Comparison of ENCODE assay signal across 20 cellular contexts in the genomic region with DNA sequence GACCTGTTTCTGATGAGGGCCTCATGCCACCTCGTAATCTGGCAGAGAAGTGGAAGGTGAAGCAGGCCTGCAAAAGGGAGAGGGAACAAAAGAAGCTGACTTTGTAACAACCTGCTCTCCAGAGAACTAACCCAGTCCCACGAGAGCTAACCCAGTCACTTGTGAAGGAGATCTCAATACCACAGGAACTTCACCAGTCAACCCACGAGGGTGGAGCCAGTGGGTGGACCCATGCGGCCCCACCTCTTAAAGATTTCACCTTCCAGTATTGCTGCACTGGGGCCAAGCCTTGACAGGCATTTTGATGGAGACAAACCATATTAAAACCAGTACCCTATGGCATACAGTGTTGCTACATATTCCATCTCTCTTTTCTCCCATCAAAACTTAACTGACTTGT. TPM values are rescaled to one million over a fixed set of nuclear protein-coding genes. Genes with fewer than 3 reads are reported as not detected.
DNase-seq lines count a peak whose midpoint lies in the region; ATAC-seq, FAIRE-seq and TF ChIP-seq lines count a peak whose summit lies in the region.
"Had no signal": no experiment of that assay in that cellular context is flagged by ENCODE, and none has a peak within 500 bp of the region (broad histone marks: within the 10 kb centered on the region; RNA-seq: fewer than 3 reads in every experiment).

No MANE protein-coding gene starts in this region.

- no peak for TF ChIP-seq RAD21 in GM12878 (IDR thresholded peaks at IDR 0.05; ENCODE audit: insufficient read depth, low read depth, low read length)

- no peak overlapping the region; the same call in 1 of the 2 replicates for H2AFZ ChIP-seq in GM12878 (ENCODE audit: control insufficient read depth, low read depth, low read length)

- H3K27me3 Mint-ChIP-seq in activated CD4-positive, alpha-beta memory T cell treated with anti-CD3 and anti-CD28 coated beads for 36 hours = no peaks in the 10 kb centered on the region
- H3K27me3 Mint-ChIP-seq in activated CD4-positive, alpha-beta memory T cell treated with anti-CD3 and anti-CD28 coated beads, Interleukin-2, amount 10 ng/mL, durations not matched to agents 7 days and 5 days = no peaks in the 10 kb centered on the region
- peaks cover 0 to 4% of the 10 kb centered on the region in 2 donors for H3K27me3 Mint-ChIP-seq in stimulated activated naive B cell treated with anti-CD40 and anti-IgM and Interleukin-4, amounts not matched to agents 10 μg/mL and 1 μg/mL and 100 μg/mL, for 72 hours

- H3K36me3 ChIP-seq in GM12878 (ENCODE audit: control insufficient read depth in 2 of 2, insufficient read depth in 2 of 2, low read length in 1 of 2) = no peaks in the 10 kb centered on the region

- H3K9ac ChIP-seq in GM12878 (ENCODE audit: control insufficient read depth, insufficient read depth, low read length) = no peak overlapping the region

- no peak for TF ChIP-seq EP300 in GM12878 (IDR thresholded peaks at IDR 0.05; ENCODE audit: borderline replicate concordance in 1 of 2, control insufficient read depth in 1 of 2, low read depth in 2 of 2, low read length in 2 of 2)

- ATAC-seq in GM12878 = peak; percentile 47
- ATAC-seq in stimulated activated naive B cell treated with anti-CD40 and anti-IgM and Interleukin-4, amounts not matched to agents 10 μg/mL and 1 μg/mL and 100 μg/mL, for 72 hours (replicated peaks) = peak; percentile 46 to 63
- no peak for ATAC-seq in HG02973 (IDR thresholded peaks at IDR 0.05; ENCODE audit: unreplicated experiment)
- ATAC-seq: HCT116 had no signal

- no peaks in the 10 kb centered on the region for H3K4me1 ChIP-seq in GM12878 (ENCODE audit: control insufficient read depth, insufficient read depth, low read length)

- H4K20me1 ChIP-seq in GM12878 (ENCODE audit: control insufficient read depth, insufficient read depth) = no peaks in the 10 kb centered on the region

- peak overlapping the region; percentile 29 for H3K27ac Mint-ChIP-seq in activated CD4-positive, alpha-beta memory T cell treated with anti-CD3 and anti-CD28 coated beads for 36 hours
- no peak overlapping the region for H3K27ac Mint-ChIP-seq in activated CD4-positive, alpha-beta memory T cell treated with anti-CD3 and anti-CD28 coated beads, Interleukin-2, amount 10 ng/mL, durations not matched to agents 7 days and 5 days
- H3K27ac Mint-ChIP-seq in stimulated activated naive B cell treated with anti-CD40 and anti-IgM and Interleukin-4, amounts not matched to agents 10 μg/mL and 1 μg/mL and 100 μg/mL, for 72 hours = no peak overlapping the region
- H3K27ac Mint-ChIP-seq: CD4-positive, alpha-beta memory T cell had no signal

- peaks cover 15% of the 10 kb centered on the region for H3K36me3 Mint-ChIP-seq in activated CD4-positive, alpha-beta memory T cell treated with anti-CD3 and anti-CD28 coated beads for 36 hours
- H3K36me3 Mint-ChIP-seq in activated CD4-positive, alpha-beta memory T cell treated with anti-CD3 and anti-CD28 coated beads, Interleukin-2, amount 10 ng/mL, durations not matched to agents 7 days and 5 days (ENCODE audit: low read depth) = peaks cover 2% of the 10 kb centered on the region
- no peaks in the 10 kb centered on the region for H3K36me3 Mint-ChIP-seq in stimulated activated naive B cell treated with anti-CD40 and anti-IgM and Interleukin-4, amounts not matched to agents 10 μg/mL and 1 μg/mL and 100 μg/mL, for 72 hours

- no peaks in the 10 kb centered on the region for H3K79me2 ChIP-seq in GM12878 (ENCODE audit: control insufficient read depth, insufficient read depth, low read length)

- no peaks in the 10 kb centered on the region; a peak in 1 of 4 replicates for H3K27me3 ChIP-seq in GM12878 (replicated peaks in 1 of 2; ENCODE audit: control insufficient read depth in 2 of 2, insufficient read depth in 2 of 2, low read length in 1 of 2)

- peaks cover 16% of the 10 kb centered on the region for H3K4me1 Mint-ChIP-seq in activated CD4-positive, alpha-beta memory T cell treated with anti-CD3 and anti-CD28 coated beads for 36 hours (ENCODE audit: low read depth)
- H3K4me1 Mint-ChIP-seq in activated CD4-positive, alpha-beta memory T cell treated with anti-CD3 and anti-CD28 coated beads, Interleukin-2, amount 10 ng/mL, durations not matched to agents 7 days and 5 days = peaks cover 11% of the 10 kb centered on the region
- H3K4me1 Mint-ChIP-seq in stimulated activated naive B cell treated with anti-CD40 and anti-IgM and Interleukin-4, amounts not matched to agents 10 μg/mL and 1 μg/mL and 100 μg/mL, for 72 hours = peaks cover 5 to 9% of the 10 kb centered on the region in 2 donors
- H3K4me1 Mint-ChIP-seq: CD4-positive, alpha-beta memory T cell had no signal

- CTCF ChIA-PET in activated CD4-positive, alpha-beta memory T cell treated with anti-CD3 and anti-CD28 coated beads for 36 hours (lab: Charles Lee) = no interaction called here
- CTCF ChIA-PET in activated CD4-positive, alpha-beta memory T cell treated with anti-CD3 and anti-CD28 coated beads, Interleukin-2, amount 10 ng/mL, durations not matched to agents 7 days and 5 days (lab: Charles Lee) = no interaction called here
- CTCF ChIA-PET in GM12878 (lab: Yijun Ruan, JAX) = no interaction called here

- FAIRE-seq in GM12878 (lab: Jason Lieb, UNC) = no peak
- FAIRE-seq: D721Med had no signal

- H3K4me3 Mint-ChIP-seq in activated CD4-positive, alpha-beta memory T cell treated with anti-CD3 and anti-CD28 coated beads for 36 hours = no peak overlapping the region
- H3K4me3 Mint-ChIP-seq in activated CD4-positive, alpha-beta memory T cell treated with anti-CD3 and anti-CD28 coated beads, Interleukin-2, amount 10 ng/mL, durations not matched to agents 7 days and 5 days = no peak overlapping the region
- no peak overlapping the region for H3K4me3 Mint-ChIP-seq in stimulated activated naive B cell treated with anti-CD40 and anti-IgM and Interleukin-4, amounts not matched to agents 10 μg/mL and 1 μg/mL and 100 μg/mL, for 72 hours
- H3K4me3 Mint-ChIP-seq: CD4-positive, alpha-beta memory T cell had no signal

- WGBS in GM12878 (ENCODE audit: insufficient coverage, insufficient replicate concordance, low lambda C conversion rate, missing lambda C conversion rate) = 13% methylated on average over 4 of the region's 4 CpGs

- no peak overlapping the region for H3K27ac ChIP-seq in GM12878 (ENCODE audit: control insufficient read depth, insufficient read depth)
- H3K27ac ChIP-seq: C4-2B had no signal

- peak; percentile 16 for DNase-seq in activated CD4-positive, alpha-beta memory T cell treated with anti-CD3 and anti-CD28 coated beads for 36 hours
- no peak for DNase-seq in activated CD4-positive, alpha-beta memory T cell treated with anti-CD3 and anti-CD28 coated beads, Interleukin-2, amount 10 ng/mL, durations not matched to agents 7 days and 5 days
- DNase-seq in GM12865 (ENCODE audit: low read depth) = peak; percentile 5
- DNase-seq in GM12878 (ENCODE audit: low read depth, low spot score) = no peak
- no peak for DNase-seq in stimulated activated naive B cell treated with anti-CD40 and anti-IgM and Interleukin-4, amounts not matched to agents 10 μg/mL and 1 μg/mL and 100 μg/mL, for 72 hours
- DNase-seq in COLO668 (lab: John Stamatoyannopoulos, UW; ENCODE audit: unreplicated experiment) = no peak
- DNase-seq: ACHN; CD4-positive, alpha-beta memory T cell; COR-L47; DMS153; DMS79 treated with DMSO at 0.1 percent for 48 hours; EL; GDM1; IMR-90 had no signal

- POLR2A ChIA-PET in activated CD4-positive, alpha-beta memory T cell treated with anti-CD3 and anti-CD28 coated beads for 36 hours (lab: Charles Lee) = no interaction called here
- POLR2A ChIA-PET in activated CD4-positive, alpha-beta memory T cell treated with anti-CD3 and anti-CD28 coated beads, Interleukin-2, amount 10 ng/mL, durations not matched to agents 7 days and 5 days (lab: Charles Lee) = no interaction called here
- POLR2A ChIA-PET in GM12878 (lab: Charles Lee) = no interaction called here

- intact Hi-C loops in activated CD4-positive, alpha-beta memory T cell treated with anti-CD3 and anti-CD28 coated beads for 36 hours (cut with micrococcal nuclease) = no loop called here
- intact Hi-C loops in GM12878 (cut with micrococcal nuclease; ENCODE audit: unreplicated experiment) = no loop called here

- SMC1A ChIA-PET in GM12878 (lab: Charles Lee; ENCODE audit: uncharacterized antibody, unreplicated experiment) = no interaction called here

- TF ChIP-seq POLR2A in GM12878 (IDR thresholded peaks at IDR 0.05; ENCODE audit: low read depth, low read length) = no peak

- no peaks in the 10 kb centered on the region for H3K9me3 ChIP-seq in GM12878 (replicated peaks; ENCODE audit: control insufficient read depth, insufficient read depth, low read length)

- H3K4me3 ChIP-seq in GM12865 (ENCODE audit: low read depth, low read length) = no peak overlapping the region
- H3K4me3 ChIP-seq in GM12878 = no peak overlapping the region

- no TSS peak for BruUV-seq in GM12878 (replicated peaks; lab: Mats Ljungman, UMichigan)

- in situ Hi-C loops in GM12878 (cut with MboI) = no loop called here

- no peak for TF ChIP-seq CTCF in GM12865 (IDR thresholded peaks at IDR 0.05; ENCODE audit: insufficient read depth, low read depth, low read length, missing control alignments)
- no peak for TF ChIP-seq CTCF in GM12878 (IDR thresholded peaks at IDR 0.05 in 2 of 3, conservative IDR thresholded peaks at IDR 0.05 in 1 of 3; ENCODE audit: control insufficient read depth in 2 of 3, extremely low read depth in 1 of 3, insufficient read depth in 1 of 3, low read depth in 3 of 3, low read length in 3 of 3)

- RAD21 ChIA-PET in GM12878 (lab: Charles Lee; ENCODE audit: unreplicated experiment) = no interaction called here

- H3K4me2 ChIP-seq in GM12878 (ENCODE audit: control insufficient read depth, insufficient read depth) = no peak overlapping the region

- H3K9me3 Mint-ChIP-seq in activated CD4-positive, alpha-beta memory T cell treated with anti-CD3 and anti-CD28 coated beads for 36 hours = no peaks in the 10 kb centered on the region
- no peaks in the 10 kb centered on the region for H3K9me3 Mint-ChIP-seq in activated CD4-positive, alpha-beta memory T cell treated with anti-CD3 and anti-CD28 coated beads, Interleukin-2, amount 10 ng/mL, durations not matched to agents 7 days and 5 days
- peaks cover 0 to 3% of the 10 kb centered on the region in 2 donors for H3K9me3 Mint-ChIP-seq in stimulated activated naive B cell treated with anti-CD40 and anti-IgM and Interleukin-4, amounts not matched to agents 10 μg/mL and 1 μg/mL and 100 μg/mL, for 72 hours
- H3K9me3 Mint-ChIP-seq: CD4-positive, alpha-beta memory T cell had no signal

RNA-seq across cellular contexts. Expression of a gene that starts 55.1 kb away (rescaled TPM):
- not detected for total RNA-seq in activated CD4-positive, alpha-beta memory T cell treated with anti-CD3 and anti-CD28 coated beads for 36 hours
- not detected for total RNA-seq in activated CD4-positive, alpha-beta memory T cell treated with anti-CD3 and anti-CD28 coated beads, Interleukin-2, amount 10 ng/mL, durations not matched to agents 7 days and 5 days
- total RNA-seq in GM12878 (2013; cell fraction: nucleolus; rRNA removed) = not detected in 2 replicates
- total RNA-seq in GM12878 (2014; rRNA removed) (not detected in 2 replicates), GM12878 (2014; rRNA removed; fragmentation: Illumina TruSeq; extraction: Trizol) (not detected in 2 replicates), GM12878 (2021) (not detected in 2 replicates)
- polyA plus RNA-seq in GM12878 (2011; ENCODE audit: low read depth) = not detected
- polyA plus RNA-seq in GM12878 (2011; rRNA removed) (not detected in 2 replicates), GM12878 (2014; fragmentation: Illumina TruSeq; extraction: Trizol) (not detected in 2 replicates), GM12878 (2014; fragmentation: Nextera tagmentation; extraction: Ambion mirVana) (not detected), GM12878 (2014; rRNA removed) (not detected in 2 replicates), GM12878 (2016; fragmentation: Nextera tagmentation; extraction: Ambion mirVana) (not detected)
- polyA plus RNA-seq in GM12878 (2011; cell fraction: cytosol; rRNA removed) = not detected in 2 replicates
- not detected in 2 replicates for polyA plus RNA-seq in GM12878 (2011; cell fraction: nucleus; rRNA removed)
- not detected in 2 replicates for polyA plus RNA-seq in GM12878 (2012)
- not detected in 2 replicates for polyA minus RNA-seq in GM12878 (2011; rRNA and poly(A)+ RNA removed)
- not detected in 2 replicates for polyA minus RNA-seq in GM12878 (2011; cell fraction: cytosol; rRNA and poly(A)+ RNA removed)
- not detected in 2 replicates for polyA minus RNA-seq in GM12878 (2011; cell fraction: nucleus; rRNA and poly(A)+ RNA removed)
- total RNA-seq: A172; CD4-positive, alpha-beta memory T cell; H4; IMR-90 had no signal
- polyA plus RNA-seq: CD4-positive, alpha-beta memory T cell; IMR-90 had no signal

Comparison
In these comparisons a context has a peak if more than half of its experiments do, and no peak if none do; other contexts are left out.
1. DNase-seq: peak in activated CD4-positive, alpha-beta memory T cell treated with anti-CD3 and anti-CD28 coated beads for 36 hours (single experiment) and GM12865 (single experiment); none in activated CD4-positive, alpha-beta memory T cell treated with anti-CD3 and anti-CD28 coated beads, Interleukin-2, amount 10 ng/mL, durations not matched to agents 7 days and 5 days (single experiment), GM12878 (single experiment), stimulated activated naive B cell treated with anti-CD40 and anti-IgM and Interleukin-4, amounts not matched to agents 10 μg/mL and 1 μg/mL and 100 μg/mL, for 72 hours (single experiment) and COLO668 (single experiment).